Comparison of ENCODE assay signal across 8 cellular contexts in the genomic region with DNA sequence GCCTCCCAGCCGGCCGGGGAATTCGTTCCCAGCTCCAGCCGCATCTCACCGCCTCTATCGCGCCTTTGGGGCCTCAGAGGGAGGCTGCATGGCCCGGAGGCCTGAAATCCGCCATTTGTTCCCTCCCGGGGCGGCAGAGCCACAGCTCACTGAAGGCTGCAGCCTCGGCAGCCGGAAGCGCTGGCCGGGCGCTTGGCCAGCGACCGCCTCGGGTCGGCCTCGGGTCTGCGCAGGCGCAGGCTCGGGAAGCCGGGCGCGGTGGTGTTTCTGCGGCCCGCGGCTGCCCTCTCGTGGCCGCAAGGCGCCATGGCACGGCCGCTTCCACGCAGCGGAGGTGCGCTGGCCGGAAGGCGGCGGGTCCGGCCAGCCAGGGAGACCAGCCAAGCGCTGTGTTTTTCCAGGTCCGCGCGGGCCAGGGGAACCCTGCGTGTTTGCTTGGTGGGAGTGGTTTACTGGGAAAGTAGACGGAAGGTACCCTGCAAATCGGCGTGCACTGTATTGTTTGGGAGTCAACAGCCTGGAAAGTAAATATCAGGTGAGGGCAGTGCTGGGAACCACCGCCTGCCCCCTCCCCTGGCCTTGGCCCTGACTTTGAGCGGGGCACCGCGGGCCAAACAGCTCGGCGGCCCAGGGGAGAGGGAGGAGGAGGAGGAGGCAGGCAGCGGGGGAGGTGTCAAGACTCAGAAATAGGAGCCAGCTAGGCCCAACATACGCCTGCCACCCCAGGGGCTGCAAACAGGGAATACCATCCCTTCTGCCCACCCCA. TPM values are rescaled to one million over a fixed set of nuclear protein-coding genes. Genes with fewer than 3 reads are reported as not detected.
DNase-seq lines count a peak whose midpoint lies in the region; ATAC-seq, FAIRE-seq and TF ChIP-seq lines count a peak whose summit lies in the region.

No MANE protein-coding gene starts in this region.

- H3K27me3 Mint-ChIP-seq in T-helper 1 cell treated with Interleukin-12 subunit alpha and Interleukin-12 subunit beta and Interleukin-4 antibody, amounts not matched to agents 30 μg/mL and 1 μg/mL, for 36 hours (ENCODE audit: low read depth) = peaks cover 60% of the 10 kb centered on the region

- ATAC-seq in HG02678 (IDR thresholded peaks at IDR 0.05; ENCODE audit: unreplicated experiment) (peak; percentile 80), left ventricle myocardium superior (peak; percentile 81)

- no peak overlapping the region for H3K27ac Mint-ChIP-seq in T-helper 1 cell treated with Interleukin-12 subunit alpha and Interleukin-12 subunit beta and Interleukin-4 antibody, amounts not matched to agents 30 μg/mL and 1 μg/mL, for 36 hours

- TF ChIP-seq POLR2A in GM12891 (IDR thresholded peaks at IDR 0.05; ENCODE audit: low read depth, low read length) = peak; percentile 80

- H3K36me3 Mint-ChIP-seq in T-helper 1 cell treated with Interleukin-12 subunit alpha and Interleukin-12 subunit beta and Interleukin-4 antibody, amounts not matched to agents 30 μg/mL and 1 μg/mL, for 36 hours (ENCODE audit: low read depth) = no peaks in the 10 kb centered on the region

- intact Hi-C loops in left ventricle myocardium superior (cut with micrococcal nuclease) = loop anchor here (5.0 kb wide), 1 partner anchor 66 kb away; no protein-coding TSS in a partner anchor

- H3K4me1 Mint-ChIP-seq in T-helper 1 cell treated with Interleukin-12 subunit alpha and Interleukin-12 subunit beta and Interleukin-4 antibody, amounts not matched to agents 30 μg/mL and 1 μg/mL, for 36 hours (ENCODE audit: low read depth) = peaks cover 12% of the 10 kb centered on the region

- peak; percentile 97 for DNase-seq in GM12891 (ENCODE audit: insufficient read length, low spot score)
- peak; percentile 76 for DNase-seq in NCI-H1105 treated with DMSO at 0.1 percent for 48 hours (lab: John Stamatoyannopoulos, UW)
- DNase-seq in amygdala (lab: John Stamatoyannopoulos, UW) = peak in 55 of 56 donors; percentile 29 to 93 (median 77)
- DNase-seq in left ventricle myocardium superior = peak; percentile 97
- peak; percentile 71 for DNase-seq in pulmonary artery endothelial cell (ENCODE audit: low read depth, low spot score)
- DNase-seq in urothelium cell line (ENCODE audit: low spot score) = peak; percentile 97

- peak overlapping the region; percentile 71 for H3K4me3 Mint-ChIP-seq in T-helper 1 cell treated with Interleukin-12 subunit alpha and Interleukin-12 subunit beta and Interleukin-4 antibody, amounts not matched to agents 30 μg/mL and 1 μg/mL, for 36 hours

- no peaks in the 10 kb centered on the region for H3K9me3 Mint-ChIP-seq in T-helper 1 cell treated with Interleukin-12 subunit alpha and Interleukin-12 subunit beta and Interleukin-4 antibody, amounts not matched to agents 30 μg/mL and 1 μg/mL, for 36 hours

- FAIRE-seq in GM12891 (lab: Jason Lieb, UNC) = peak; percentile 97
- peak; percentile 66 for FAIRE-seq in urothelium cell line (lab: Jason Lieb, UNC)

TF ChIP-seq in GM12891, 5 proteins besides CTCF, POLR2A, EP300 and RAD21:
- TF ChIP-seq POU2F2 (IDR thresholded peaks at IDR 0.05; ENCODE audit: low read depth, low read length) (0 out of 2 replicates have a peak, but pooled peaks have one; percentile 34), TAF1 (IDR thresholded peaks at IDR 0.05; ENCODE audit: low read depth, low read length) (0 out of 2 replicates have a peak, but pooled peaks have one; percentile 31), SPI1 (IDR thresholded peaks at IDR 0.05; ENCODE audit: low read depth, low read length) (no peak), PAX5 (IDR thresholded peaks at IDR 0.05; ENCODE audit: insufficient read depth, low read length, severe bottlenecking) (no peak), POLR2AphosphoS5 (IDR thresholded peaks at IDR 0.05; ENCODE audit: low read depth, low read length) (peak; percentile 71)
TF ChIP-seq in GM12891: peak in this region for 3.

RNA-seq across cellular contexts. Expression of a gene that starts 52.7 kb away (rescaled TPM):
- polyA plus RNA-seq in GM12891 (2012; ENCODE audit: low read depth, missing spikeins) = not detected
- total RNA-seq in left ventricle myocardium superior = 72.1 TPM
- total RNA-seq in pulmonary artery endothelial cell = 16.9 and 26.1 TPM in 2 replicates

Comparison
In these comparisons a context has a peak if more than half of its experiments do, and no peak if none do; other contexts are left out.
1. Peak in every context shown above with its lines: DNase-seq and ATAC-seq.